In the genomic region with DNA sequence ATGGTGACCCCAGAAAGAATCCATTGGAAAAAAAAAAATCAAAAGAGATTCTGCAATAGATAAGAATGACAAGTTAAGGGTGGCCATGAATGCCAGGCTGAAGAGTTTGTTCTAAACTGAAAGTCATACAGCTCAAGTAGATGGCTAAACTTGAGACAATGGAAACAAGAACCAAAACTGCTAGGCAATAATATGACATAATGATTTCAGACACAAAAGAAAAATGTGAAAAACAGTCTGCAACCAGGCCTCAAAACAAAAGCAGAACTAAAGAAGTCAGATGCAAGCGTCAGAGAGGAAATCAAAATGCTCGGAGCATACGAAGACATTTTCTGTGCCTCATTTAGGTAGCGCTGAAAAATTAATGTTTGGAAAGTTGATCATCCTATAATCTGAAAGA, we compare ENCODE assay signal across 13 cellular contexts. TPM values are rescaled to one million over a fixed set of nuclear protein-coding genes. Genes with fewer than 3 reads are reported as not detected.
DNase-seq lines count a peak whose midpoint lies in the region; ATAC-seq lines count a peak whose summit lies in the region.
"Had no signal": no experiment of that assay in that cellular context is flagged by ENCODE, and none has a peak within 500 bp of the region (broad histone marks: within the 10 kb centered on the region; RNA-seq: fewer than 3 reads in every experiment).

No MANE protein-coding gene starts in this region.

- peak overlapping the region; percentile 71 for H3K27ac Mint-ChIP-seq in activated CD4-positive, alpha-beta T cell treated with anti-CD3 and anti-CD28 coated beads, Interleukin-2, amount 10 ng/mL, durations not matched to agents 7 days and 5 days
- peak overlapping the region; percentile 39 for H3K27ac Mint-ChIP-seq in stimulated activated naive B cell treated with anti-CD40 and anti-IgM and Interleukin-4, amounts not matched to agents 10 μg/mL and 1 μg/mL and 100 μg/mL, for 72 hours
- H3K27ac Mint-ChIP-seq: activated CD4-positive, alpha-beta T cell treated with anti-CD3 and anti-CD28 coated beads for 36 hours had no signal

- peak; percentile 55 for ATAC-seq in HG02870 (IDR thresholded peaks at IDR 0.05; ENCODE audit: unreplicated experiment)
- peak; percentile 93 to 97 for ATAC-seq in stimulated activated naive B cell treated with anti-CD40 and anti-IgM and Interleukin-4, amounts not matched to agents 10 μg/mL and 1 μg/mL and 100 μg/mL, for 72 hours (replicated peaks)
- ATAC-seq: activated CD4-positive, alpha-beta T cell treated with anti-CD3 and anti-CD28 coated beads for 36 hours had no signal

- DNase-seq in activated CD4-positive, alpha-beta T cell treated with anti-CD3 and anti-CD28 coated beads, Interleukin-2, amount 10 ng/mL, durations not matched to agents 7 days and 5 days: no peak
- no peak for DNase-seq in activated CD4-positive, alpha-beta T cell treated with anti-CD3 and anti-CD28 coated beads, Interleukin-2, amount 50 U/mL, for 48 hours
- peak; percentile 96 for DNase-seq in NOMO-1 treated with DMSO at 0.1 percent for 48 hours (lab: John Stamatoyannopoulos, UW; ENCODE audit: unreplicated experiment)
- no peak for DNase-seq in stimulated activated naive B cell treated with anti-CD40 and anti-IgM and Interleukin-4, amounts not matched to agents 10 μg/mL and 1 μg/mL and 100 μg/mL, for 72 hours
- DNase-seq in SW 1271 (lab: John Stamatoyannopoulos, UW): no peak
- DNase-seq in EL: no peak
- no peak for DNase-seq in DMS 273 treated with DMSO at 0.1 percent for 48 hours (lab: John Stamatoyannopoulos, UW)
- DNase-seq: 8988T; activated CD4-positive, alpha-beta T cell treated with anti-CD3 and anti-CD28 coated beads for 36 hours; erythroblast; PC-9; right lobe of liver had no signal

- H3K36me3 Mint-ChIP-seq in activated CD4-positive, alpha-beta T cell treated with anti-CD3 and anti-CD28 coated beads, Interleukin-2, amount 10 ng/mL, durations not matched to agents 7 days and 5 days (ENCODE audit: low read depth): no peaks in the 10 kb centered on the region
- H3K36me3 Mint-ChIP-seq in stimulated activated naive B cell treated with anti-CD40 and anti-IgM and Interleukin-4, amounts not matched to agents 10 μg/mL and 1 μg/mL and 100 μg/mL, for 72 hours: no peaks in the 10 kb centered on the region

- no peaks in the 10 kb centered on the region for H3K9me3 Mint-ChIP-seq in activated CD4-positive, alpha-beta T cell treated with anti-CD3 and anti-CD28 coated beads, Interleukin-2, amount 10 ng/mL, durations not matched to agents 7 days and 5 days
- H3K9me3 Mint-ChIP-seq in stimulated activated naive B cell treated with anti-CD40 and anti-IgM and Interleukin-4, amounts not matched to agents 10 μg/mL and 1 μg/mL and 100 μg/mL, for 72 hours: no peaks in the 10 kb centered on the region

- peaks cover 3% of the 10 kb centered on the region for H3K4me1 Mint-ChIP-seq in activated CD4-positive, alpha-beta T cell treated with anti-CD3 and anti-CD28 coated beads, Interleukin-2, amount 10 ng/mL, durations not matched to agents 7 days and 5 days
- peaks cover 9 to 20% of the 10 kb centered on the region in 2 donors for H3K4me1 Mint-ChIP-seq in stimulated activated naive B cell treated with anti-CD40 and anti-IgM and Interleukin-4, amounts not matched to agents 10 μg/mL and 1 μg/mL and 100 μg/mL, for 72 hours
- H3K4me1 Mint-ChIP-seq: activated CD4-positive, alpha-beta T cell treated with anti-CD3 and anti-CD28 coated beads for 36 hours had no signal

- POLR2A ChIA-PET in activated CD4-positive, alpha-beta T cell treated with anti-CD3 and anti-CD28 coated beads, Interleukin-2, amount 10 ng/mL, durations not matched to agents 7 days and 5 days (lab: Charles Lee): no interaction called here

- no peak overlapping the region for H3K4me3 Mint-ChIP-seq in activated CD4-positive, alpha-beta T cell treated with anti-CD3 and anti-CD28 coated beads, Interleukin-2, amount 10 ng/mL, durations not matched to agents 7 days and 5 days
- peak overlapping the region; percentile 1 to 58 for H3K4me3 Mint-ChIP-seq in stimulated activated naive B cell treated with anti-CD40 and anti-IgM and Interleukin-4, amounts not matched to agents 10 μg/mL and 1 μg/mL and 100 μg/mL, for 72 hours
- H3K4me3 Mint-ChIP-seq: activated CD4-positive, alpha-beta T cell treated with anti-CD3 and anti-CD28 coated beads for 36 hours had no signal

- H3K27me3 Mint-ChIP-seq in activated CD4-positive, alpha-beta T cell treated with anti-CD3 and anti-CD28 coated beads, Interleukin-2, amount 10 ng/mL, durations not matched to agents 7 days and 5 days: no peaks in the 10 kb centered on the region
- no peaks in the 10 kb centered on the region for H3K27me3 Mint-ChIP-seq in stimulated activated naive B cell treated with anti-CD40 and anti-IgM and Interleukin-4, amounts not matched to agents 10 μg/mL and 1 μg/mL and 100 μg/mL, for 72 hours
- H3K27me3 Mint-ChIP-seq: activated CD4-positive, alpha-beta T cell treated with anti-CD3 and anti-CD28 coated beads for 36 hours had no signal

- CTCF ChIA-PET in activated CD4-positive, alpha-beta T cell treated with anti-CD3 and anti-CD28 coated beads, Interleukin-2, amount 10 ng/mL, durations not matched to agents 7 days and 5 days (lab: Charles Lee): interaction anchor here (0.7 kb wide), 1 partner anchor 42 kb away, joined by 4 read pairs; no protein-coding TSS in a partner anchor

RNA-seq across cellular contexts. Expression of gene YPEL2, which starts 54.4 kb away (rescaled TPM):
- total RNA-seq in activated CD4-positive, alpha-beta T cell treated with anti-CD3 and anti-CD28 coated beads, Interleukin-2, amount 10 ng/mL, durations not matched to agents 7 days and 5 days: 10 to 100 TPM in 1 of 2 experiments, 1 to 10 TPM in 1; 9.4 to 13.2 TPM

RNA-seq across cellular contexts. Expression of gene GDPD1, which starts 56.7 kb away (rescaled TPM):
- total RNA-seq in activated CD4-positive, alpha-beta T cell treated with anti-CD3 and anti-CD28 coated beads, Interleukin-2, amount 10 ng/mL, durations not matched to agents 7 days and 5 days: 1 to 10 TPM; 2.2 to 2.5 TPM
